18 cellular contexts compared by ENCODE assay signal in the genomic region with DNA sequence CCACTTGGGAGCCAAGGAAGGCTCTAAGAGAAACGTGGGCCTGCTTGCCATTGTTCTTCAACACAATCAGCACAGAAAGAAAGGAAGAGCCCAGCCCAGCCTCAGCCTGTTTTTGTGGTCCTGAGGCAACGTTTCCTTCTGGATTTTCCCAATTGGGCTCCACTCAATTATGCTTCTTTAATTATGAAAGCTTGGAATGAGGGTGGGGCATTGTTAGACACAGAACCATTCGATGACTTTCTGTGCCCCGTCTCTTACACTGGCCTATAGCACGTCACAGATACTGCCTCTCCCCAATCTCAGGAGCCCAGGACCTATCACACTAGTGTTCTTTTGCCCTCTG.
DNase-seq lines count a peak whose midpoint lies in the region; ATAC-seq and TF ChIP-seq lines count a peak whose summit lies in the region.
"Had no signal": no experiment of that assay in that cellular context is flagged by ENCODE, and none has a peak within 500 bp of the region (broad histone marks: within the 10 kb centered on the region; RNA-seq: fewer than 3 reads in every experiment).

No MANE protein-coding gene starts in this region.

- 62% methylated on average over 5 of the region's 5 CpGs for WGBS in right cardiac atrium
- WGBS in psoas muscle, 3 donors = 71 to 77% (median 72%) methylated on average over 5 of the region's 5 CpGs

- H3K36me3 Mint-ChIP-seq in naive thymus-derived CD8-positive, alpha-beta T cell = peaks cover 2 to 6% (median 5%) of the 10 kb centered on the region in 3 donors
- H3K36me3 Mint-ChIP-seq in effector memory CD8-positive, alpha-beta T cell (ENCODE audit: insufficient read depth) = no peaks in the 10 kb centered on the region

- H3K9me3 Mint-ChIP-seq in naive thymus-derived CD8-positive, alpha-beta T cell = peaks cover 0 to 14% (median 3%) of the 10 kb centered on the region in 9 donors
- H3K9me3 Mint-ChIP-seq in effector memory CD8-positive, alpha-beta T cell = peaks cover 3 to 8% of the 10 kb centered on the region in 2 donors

- peaks cover 0 to 12% (median 0%) of the 10 kb centered on the region in 5 donors for H3K27me3 Mint-ChIP-seq in naive thymus-derived CD8-positive, alpha-beta T cell
- H3K27me3 Mint-ChIP-seq in effector memory CD8-positive, alpha-beta T cell = peaks cover 4 to 18% of the 10 kb centered on the region in 2 donors

- intact Hi-C loops in Right ventricle myocardium superior (cut with DNase I) (no loop called here), Right ventricle myocardium inferior (cut with DNase I) (loop anchor here (5.0 kb wide), 1 partner anchor 37 kb away; no protein-coding TSS in a partner anchor), right cardiac atrium (cut with DNase I) (no loop called here), psoas muscle (cut with DNase I) (no loop called here)

- POLR2A ChIA-PET in naive thymus-derived CD8-positive, alpha-beta T cell (lab: Charles Lee) = no interaction called here

- H3K27me3 ChIP-seq in right cardiac atrium (ENCODE audit: control insufficient read depth, insufficient read depth) (no peaks in the 10 kb centered on the region), psoas muscle (ENCODE audit: insufficient read depth in 3 of 3, low read length in 2 of 3) (no peaks in the 10 kb centered on the region)
- H3K27me3 ChIP-seq: brain microvascular endothelial cell, SJCRH30 had no signal

- no peak overlapping the region for H3K4me3 Mint-ChIP-seq in naive thymus-derived CD8-positive, alpha-beta T cell
- no peak overlapping the region for H3K4me3 Mint-ChIP-seq in effector memory CD8-positive, alpha-beta T cell
- H3K4me3 Mint-ChIP-seq: activated naive CD4-positive, alpha-beta T cell treated with anti-CD3 and anti-CD28 coated beads, Interleukin-2, amount 10 ng/mL, durations not matched to agents 7 days and 5 days; CD4-positive, alpha-beta memory T cell; GM23338 had no signal

- no peaks in the 10 kb centered on the region for H3K36me3 ChIP-seq in psoas muscle (ENCODE audit: insufficient read depth in 1 of 2, low read depth in 1 of 2)
- H3K36me3 ChIP-seq: brain microvascular endothelial cell, SJCRH30 had no signal

- H3K4me1 Mint-ChIP-seq in naive thymus-derived CD8-positive, alpha-beta T cell = peaks cover 0 to 11% (median 1%) of the 10 kb centered on the region in 4 donors
- H3K4me1 Mint-ChIP-seq in effector memory CD8-positive, alpha-beta T cell (ENCODE audit: low read depth in 2 of 2) = no peaks in the 10 kb centered on the region
- H3K4me1 Mint-ChIP-seq: activated naive CD4-positive, alpha-beta T cell treated with anti-CD3 and anti-CD28 coated beads, Interleukin-2, amount 10 ng/mL, durations not matched to agents 7 days and 5 days; CD4-positive, alpha-beta memory T cell had no signal

- H3K9me3 ChIP-seq in right cardiac atrium (ENCODE audit: control insufficient read depth, low read length) (no peaks in the 10 kb centered on the region), psoas muscle (no peaks in the 10 kb centered on the region)

- TF ChIP-seq CTCF in psoas muscle (IDR thresholded peaks at IDR 0.05) = no peak

- H3K4me1 ChIP-seq in right cardiac atrium (ENCODE audit: control insufficient read depth, insufficient read depth, low read length) (peaks cover 8% of the 10 kb centered on the region), psoas muscle (no peaks in the 10 kb centered on the region)
- H3K4me1 ChIP-seq: SJCRH30 had no signal

- no peak overlapping the region for H3K27ac Mint-ChIP-seq in naive thymus-derived CD8-positive, alpha-beta T cell
- H3K27ac Mint-ChIP-seq in effector memory CD8-positive, alpha-beta T cell = no peak overlapping the region
- H3K27ac Mint-ChIP-seq: activated naive CD4-positive, alpha-beta T cell treated with anti-CD3 and anti-CD28 coated beads, Interleukin-2, amount 10 ng/mL, durations not matched to agents 7 days and 5 days; CD4-positive, alpha-beta memory T cell; GM23338 had no signal

- H3K27ac ChIP-seq in right cardiac atrium (ENCODE audit: low read length) = peak overlapping the region; percentile 31
- peak overlapping the region; percentile 50 for H3K27ac ChIP-seq in psoas muscle
- H3K27ac ChIP-seq: brain microvascular endothelial cell, SJCRH30 had no signal

- ATAC-seq in Right ventricle myocardium superior (ENCODE audit: poor library complexity) = peak; percentile 14
- ATAC-seq in Right ventricle myocardium inferior = no peak
- ATAC-seq in right cardiac atrium = peak; percentile 4 to 42
- no peak for ATAC-seq in psoas muscle
- ATAC-seq in naive thymus-derived CD8-positive, alpha-beta T cell = no peak
- no peak for ATAC-seq in effector memory CD8-positive, alpha-beta T cell (replicated peaks)
- ATAC-seq: GM23338 had no signal

- DNase-seq in Right ventricle myocardium superior = no peak
- no peak for DNase-seq in Right ventricle myocardium inferior (ENCODE audit: missing footprints)
- no peak for DNase-seq in right cardiac atrium
- no peak for DNase-seq in psoas muscle
- no peak for DNase-seq in naive thymus-derived CD8-positive, alpha-beta T cell
- DNase-seq in NCI-H1417 (lab: John Stamatoyannopoulos, UW) = no peak
- no peak for DNase-seq in A172 (ENCODE audit: low spot score)
- DNase-seq in effector memory CD8-positive, alpha-beta T cell = no peak
- DNase-seq: activated CD4-positive, alpha-beta T cell treated with anti-CD3 and anti-CD28 coated beads for 1 hour; activated CD8-positive, alpha-beta memory T cell treated with anti-CD3 and anti-CD28 coated beads, Interleukin-2, amount 50 U/mL, for 48 hours; activated naive CD4-positive, alpha-beta T cell treated with anti-CD3 and anti-CD28 coated beads, Interleukin-2, amount 10 ng/mL, durations not matched to agents 7 days and 5 days; brain microvascular endothelial cell; CD4-positive, alpha-beta memory T cell; effector memory CD4-positive, alpha-beta T cell; NCI-H146; occipital lobe; SJCRH30 had no signal

- H3K4me3 ChIP-seq in right cardiac atrium (ENCODE audit: low read length) (no peak overlapping the region), psoas muscle (no peak overlapping the region)
- H3K4me3 ChIP-seq: GM23338, SJCRH30 had no signal

Comparison
In these comparisons a context has a peak if more than half of its experiments do, and no peak if none do; other contexts are left out.
1. ATAC-seq: peak in Right ventricle myocardium superior (single experiment) and right cardiac atrium (2 of 2); none in Right ventricle myocardium inferior (single experiment), psoas muscle (0 of 4), naive thymus-derived CD8-positive, alpha-beta T cell (0 of 2) and effector memory CD8-positive, alpha-beta T cell (single experiment).